ENCODE assay signal across 17 cellular contexts in genomic region chr11:9740202-9740881, GRCh38.
DNase-seq lines count a peak whose midpoint lies in the region; ATAC-seq, FAIRE-seq and TF ChIP-seq lines count a peak whose summit lies in the region.
"Had no signal": no experiment of that assay in that cellular context is flagged by ENCODE, and none has a peak within 500 bp of the region (broad histone marks: within the 10 kb centered on the region; RNA-seq: fewer than 3 reads in every experiment).

No MANE protein-coding gene starts in this region.

- peak; percentile 23 for FAIRE-seq in keratinocyte (lab: Jason Lieb, UNC)
- FAIRE-seq: TTC549 had no signal

- no peaks in the 10 kb centered on the region for H3K9me3 Mint-ChIP-seq in stimulated activated naive B cell treated with anti-CD40 and anti-IgM and Interleukin-4, amounts not matched to agents 10 μg/mL and 1 μg/mL and 100 μg/mL, for 72 hours

- no peaks in the 10 kb centered on the region for H4K20me1 ChIP-seq in keratinocyte (ENCODE audit: control insufficient read depth, extremely low read depth, insufficient read depth, low read length)

- TF ChIP-seq POLR2A in Peyer's patch (IDR thresholded peaks at IDR 0.05): no peak

- peaks cover 57 to 59% of the 10 kb centered on the region in 2 donors for H3K36me3 Mint-ChIP-seq in stimulated activated naive B cell treated with anti-CD40 and anti-IgM and Interleukin-4, amounts not matched to agents 10 μg/mL and 1 μg/mL and 100 μg/mL, for 72 hours

- no peaks in the 10 kb centered on the region for H3K27me3 Mint-ChIP-seq in stimulated activated naive B cell treated with anti-CD40 and anti-IgM and Interleukin-4, amounts not matched to agents 10 μg/mL and 1 μg/mL and 100 μg/mL, for 72 hours

- ATAC-seq in stimulated activated naive B cell treated with anti-CD40 and anti-IgM and Interleukin-4, amounts not matched to agents 10 μg/mL and 1 μg/mL and 100 μg/mL, for 72 hours (replicated peaks): peak in 1 of 2 donors; percentile 32
- ATAC-seq in HG03469 (IDR thresholded peaks at IDR 0.05; ENCODE audit: unreplicated experiment) (no peak), aorta (ENCODE audit: low FRiP score) (no peak)

- no peak overlapping the region for H2AFZ ChIP-seq in keratinocyte (ENCODE audit: control insufficient read depth, low read length)

- peaks cover 0 to 13% (median 6%) of the 10 kb centered on the region in 4 donors for H3K4me1 ChIP-seq in Peyer's patch
- peaks cover 30% of the 10 kb centered on the region for H3K4me1 ChIP-seq in keratinocyte (ENCODE audit: control insufficient read depth, extremely low read depth, insufficient read depth, low read length)
- no peaks in the 10 kb centered on the region for H3K4me1 ChIP-seq in aorta (ENCODE audit: control insufficient read depth in 1 of 2, insufficient read depth in 2 of 2, low read length in 2 of 2)
- H3K4me1 ChIP-seq: SJCRH30 had no signal

- H3K27me3 ChIP-seq in Peyer's patch (no peaks in the 10 kb centered on the region), keratinocyte (ENCODE audit: control insufficient read depth, extremely low read depth, insufficient read depth, low read length) (no peaks in the 10 kb centered on the region), aorta (ENCODE audit: control insufficient read depth in 1 of 2, insufficient read depth in 2 of 2, low read length in 1 of 2) (no peaks in the 10 kb centered on the region)
- H3K27me3 ChIP-seq: right atrium auricular region, SJCRH30 had no signal

- H3K4me2 ChIP-seq in keratinocyte (ENCODE audit: control insufficient read depth, extremely low read depth, insufficient read depth, low read depth, low read length): peak overlapping the region; percentile 15

- DNase-seq in DMS53 (lab: John Stamatoyannopoulos, UW): peak; percentile 13
- no peak for DNase-seq in DMS53 treated with DMSO at 0.1 percent for 48 hours (lab: John Stamatoyannopoulos, UW; ENCODE audit: unreplicated experiment)
- DNase-seq in Peyer's patch: peak in 2 of 3 donors; percentile 59 to 82
- DNase-seq in keratinocyte (ENCODE audit: low read depth, low spot score): no peak
- DNase-seq in stimulated activated naive B cell treated with anti-CD40 and anti-IgM and Interleukin-4, amounts not matched to agents 10 μg/mL and 1 μg/mL and 100 μg/mL, for 72 hours: no peak
- no peak for DNase-seq in aorta
- no peak for DNase-seq in anterior cingulate cortex (lab: John Stamatoyannopoulos, UW)
- DNase-seq: 8988T; Calu3; immature natural killer cell; NCI-H1048; NK-92 treated with Interleukin-12 subunit alpha and Interleukin-12 subunit beta, amount 100 ng/mL, for 24 hours; SJCRH30; stimulated activated CD4-positive, alpha-beta T cell treated with anti-CD3 and anti-CD28 coated beads, Interleukin-4, amount 100 ng/mL, for 24 hours had no signal

- H3K27ac ChIP-seq in Peyer's patch (peak overlapping the region in 3 of 4 donors; percentile 14 to 75 (median 59)), keratinocyte (ENCODE audit: control insufficient read depth, insufficient read depth, low read length) (peak overlapping the region; percentile 25), aorta (ENCODE audit: low read depth in 1 of 2, low read length in 2 of 2) (peak overlapping the region in 1 of 2 donors; percentile 67)
- H3K27ac ChIP-seq: right atrium auricular region, SJCRH30 had no signal

- H3K9ac ChIP-seq in keratinocyte (ENCODE audit: control insufficient read depth, extremely low read depth, insufficient read depth, low read length): no peak overlapping the region

- dilution Hi-C loops in keratinocyte (cut with MboI; ENCODE audit: extremely low pct_ligation_motif_present, low sequenced_read_pairs): no loop called here

- no peaks in the 10 kb centered on the region for H3K9me1 ChIP-seq in keratinocyte (ENCODE audit: control insufficient read depth, extremely low read depth, insufficient read depth, low read length)

- H3K79me2 ChIP-seq in keratinocyte (ENCODE audit: control insufficient read depth, insufficient read depth, low read length): no peaks in the 10 kb centered on the region

- TF ChIP-seq CTCF in Peyer's patch (IDR thresholded peaks at IDR 0.05): no peak
- TF ChIP-seq CTCF in keratinocyte (optimal IDR thresholded peaks at IDR 0.05 in 1 of 3, IDR thresholded peaks at IDR 0.05 in 1 of 3, conservative IDR thresholded peaks at IDR 0.05 in 1 of 3; ENCODE audit: extremely low read depth in 1 of 3, insufficient read depth in 2 of 3, low read length in 3 of 3): no peak

- no peak overlapping the region for H3K4me3 ChIP-seq in Peyer's patch
- H3K4me3 ChIP-seq in keratinocyte (ENCODE audit: control insufficient read depth in 2 of 3, extremely low read depth in 1 of 3, insufficient read depth in 2 of 3, low read depth in 1 of 3, low read length in 3 of 3): peak overlapping the region in 1 of 3 experiments; percentile 5
- no peak overlapping the region for H3K4me3 ChIP-seq in aorta (ENCODE audit: low read length in 2 of 2)
- H3K4me3 ChIP-seq: right atrium auricular region, SJCRH30 had no signal

- peaks cover 41 to 63% of the 10 kb centered on the region in 2 donors for H3K4me1 Mint-ChIP-seq in stimulated activated naive B cell treated with anti-CD40 and anti-IgM and Interleukin-4, amounts not matched to agents 10 μg/mL and 1 μg/mL and 100 μg/mL, for 72 hours

- peak overlapping the region; percentile 95 for H3K27ac Mint-ChIP-seq in stimulated activated naive B cell treated with anti-CD40 and anti-IgM and Interleukin-4, amounts not matched to agents 10 μg/mL and 1 μg/mL and 100 μg/mL, for 72 hours
- H3K27ac Mint-ChIP-seq: immature natural killer cell had no signal

- H3K36me3 ChIP-seq in Peyer's patch: peaks cover 0 to 26% (median 0%) of the 10 kb centered on the region in 3 donors
- H3K36me3 ChIP-seq in keratinocyte (ENCODE audit: control insufficient read depth in 2 of 2, extremely low read depth in 1 of 2, insufficient read depth in 2 of 2, low read length in 2 of 2): peaks cover 11 to 14% of the 10 kb centered on the region in 2 experiments
- peaks cover 0 to 10% of the 10 kb centered on the region in 2 donors for H3K36me3 ChIP-seq in aorta (ENCODE audit: control insufficient read depth in 1 of 2, insufficient read depth in 2 of 2, low read length in 1 of 2)

- H3K9me3 ChIP-seq in Peyer's patch (no peaks in the 10 kb centered on the region), keratinocyte (ENCODE audit: control insufficient read depth, low read depth, low read length) (no peaks in the 10 kb centered on the region), aorta (ENCODE audit: control insufficient read depth, low read length) (peaks cover 2% of the 10 kb centered on the region)

- WGBS in aorta, 2 donors: 58 to 65% methylated on average over 12 of the region's 12 CpGs

- peak overlapping the region; percentile 22 to 83 for H3K4me3 Mint-ChIP-seq in stimulated activated naive B cell treated with anti-CD40 and anti-IgM and Interleukin-4, amounts not matched to agents 10 μg/mL and 1 μg/mL and 100 μg/mL, for 72 hours
- H3K4me3 Mint-ChIP-seq: immature natural killer cell had no signal

- intact Hi-C loops in aorta (cut with DNase I): loop anchor here in 1 of 2 donors (10.0 kb wide), 1 partner anchor 206 kb away; no protein-coding TSS in a partner anchor

Comparison
In these comparisons a context has a peak if more than half of its experiments do, and no peak if none do; other contexts are left out.
1. DNase-seq: peak in DMS53 (single experiment) and Peyer's patch (2 of 3); none in DMS53 treated with DMSO at 0.1 percent for 48 hours (single experiment), keratinocyte (single experiment), stimulated activated naive B cell treated with anti-CD40 and anti-IgM and Interleukin-4, amounts not matched to agents 10 μg/mL and 1 μg/mL and 100 μg/mL, for 72 hours (single experiment), aorta (0 of 2) and anterior cingulate cortex (0 of 58).